8 cellular contexts compared by ENCODE assay signal in the genomic region with DNA sequence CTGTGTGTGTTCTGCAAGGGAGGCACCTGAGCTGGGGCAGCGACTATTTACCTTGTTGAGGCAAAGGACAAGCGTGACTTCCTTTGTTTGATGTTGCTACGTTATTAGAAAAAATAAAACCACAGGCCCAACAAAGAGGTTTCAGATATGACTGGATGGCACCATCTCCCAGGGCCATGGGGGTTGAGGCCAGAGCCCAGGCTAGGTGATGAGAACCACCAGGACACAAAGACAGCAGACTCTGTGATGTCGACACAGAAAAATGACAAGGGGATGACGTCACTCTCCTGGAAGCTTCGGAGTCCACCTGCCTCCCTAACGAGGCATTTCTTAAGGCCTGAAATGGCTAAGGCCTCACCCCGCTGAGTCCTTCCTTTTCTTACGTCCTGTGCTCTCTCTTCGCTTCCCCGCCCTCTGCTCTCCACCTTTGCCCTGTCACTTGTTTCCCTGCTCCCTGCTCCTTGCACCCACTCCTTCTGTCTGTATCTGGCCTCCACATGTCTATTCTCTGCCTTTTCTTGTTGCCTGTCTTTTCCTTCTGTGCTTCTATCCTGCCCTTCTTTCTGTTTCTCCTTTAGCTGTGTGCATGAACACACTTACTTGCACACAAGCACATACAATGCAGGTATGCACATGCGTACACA.
DNase-seq lines count a peak whose midpoint lies in the region; ATAC-seq and TF ChIP-seq lines count a peak whose summit lies in the region.

No MANE protein-coding gene starts in this region.

- in situ Hi-C loops in ACHN (cut with HindIII; ENCODE audit: low pct_ligation_motif_present, low pct_unique_long_range_greater_than_20kb, low sequenced_read_pairs), result no loop called here

- DNase-seq in ACHN (peak; percentile 12), MM.1S (peak; percentile 78), NCI-H1092 treated with DMSO at 0.1 percent for 48 hours (lab: John Stamatoyannopoulos, UW) (no peak), NCI-H446 treated with DMSO at 0.1 percent for 48 hours (lab: John Stamatoyannopoulos, UW) (no peak)
- peak; percentile 11 for DNase-seq in activated T-helper 1 cell treated with anti-CD3 and anti-CD28 coated beads, Interleukin-12 subunit alpha, Interleukin-12 subunit beta, Interleukin-2, Interleukin-4 antibody, amounts not matched to agents 30 ng/mL and 10 ng/mL and 1 ng/mL, durations not matched to agents 14 hours and 24 hours and 36 hours (ENCODE audit: low spot score)
- no peak for DNase-seq in natural killer cell treated with Interleukin-12 subunit alpha and Interleukin-12 subunit beta and Interleukin-15 and Interleukin-18, amount 100 ng/mL, for 72 hours (ENCODE audit: low spot score)

- peak overlapping the region; percentile 17; the same call in 1 of the 2 replicates for H2AFZ ChIP-seq in MM.1S (ENCODE audit: low read length)

- H3K9me3 ChIP-seq in MM.1S (replicated peaks; ENCODE audit: insufficient read depth, low read length), result no peaks in the 10 kb centered on the region

- H3K9me2 ChIP-seq in MM.1S (replicated peaks; ENCODE audit: insufficient read depth, low read length), result no peaks in the 10 kb centered on the region

- no peak for TF ChIP-seq CTCF in MM.1S (IDR thresholded peaks at IDR 0.05; ENCODE audit: low read length)

- ATAC-seq in GM18861 (IDR thresholded peaks at IDR 0.05; ENCODE audit: unreplicated experiment) (peak; percentile 36), HG03469 (IDR thresholded peaks at IDR 0.05; ENCODE audit: unreplicated experiment) (no peak)
- peak; percentile 73 to 80 for ATAC-seq in natural killer cell treated with Interleukin-12 subunit alpha and Interleukin-12 subunit beta and Interleukin-15 and Interleukin-18, amount 100 ng/mL, for 72 hours

- 0 out of 2 replicates have a peak overlapping the region, but pooled peaks have one; percentile 6 for H3K4me3 ChIP-seq in MM.1S (ENCODE audit: low read length)

- H3K4me2 ChIP-seq in MM.1S (ENCODE audit: low read depth, low read length), result peak overlapping the region; percentile 53

- peaks cover 24% of the 10 kb centered on the region for H3F3A ChIP-seq in MM.1S (ENCODE audit: insufficient read depth, low read length)

- peaks cover 2% of the 10 kb centered on the region for H3K36me3 Mint-ChIP-seq in activated T-helper 1 cell treated with anti-CD3 and anti-CD28 coated beads, Interleukin-12 subunit alpha, Interleukin-12 subunit beta, Interleukin-2, Interleukin-4 antibody, amounts not matched to agents 30 ng/mL and 10 ng/mL and 1 ng/mL, durations not matched to agents 14 hours and 24 hours and 36 hours (ENCODE audit: low read depth)
- H3K36me3 Mint-ChIP-seq in natural killer cell treated with Interleukin-12 subunit alpha and Interleukin-12 subunit beta and Interleukin-15 and Interleukin-18, amount 100 ng/mL, for 72 hours, result no peaks in the 10 kb centered on the region

- intact Hi-C loops in activated T-helper 1 cell treated with anti-CD3 and anti-CD28 coated beads, Interleukin-12 subunit alpha, Interleukin-12 subunit beta, Interleukin-2, Interleukin-4 antibody, amounts not matched to agents 30 ng/mL and 10 ng/mL and 1 ng/mL, durations not matched to agents 14 hours and 24 hours and 36 hours (cut with micrococcal nuclease), result loop anchor here (1.0 to 5.0 kb wide), 10 partner anchors 10 to 841 kb away; partner anchors contain the start of genes ADRB1, CCDC186, DCLRE1A and NHLRC2

- peaks cover 39% of the 10 kb centered on the region for H3K4me1 Mint-ChIP-seq in activated T-helper 1 cell treated with anti-CD3 and anti-CD28 coated beads, Interleukin-12 subunit alpha, Interleukin-12 subunit beta, Interleukin-2, Interleukin-4 antibody, amounts not matched to agents 30 ng/mL and 10 ng/mL and 1 ng/mL, durations not matched to agents 14 hours and 24 hours and 36 hours (ENCODE audit: low read depth)
- peaks cover 25 to 28% of the 10 kb centered on the region in 2 donors for H3K4me1 Mint-ChIP-seq in natural killer cell treated with Interleukin-12 subunit alpha and Interleukin-12 subunit beta and Interleukin-15 and Interleukin-18, amount 100 ng/mL, for 72 hours (ENCODE audit: low read depth in 2 of 2)

- H4K20me1 ChIP-seq in MM.1S (ENCODE audit: insufficient read depth, low read length), result no peaks in the 10 kb centered on the region

- H3K9me3 Mint-ChIP-seq in activated T-helper 1 cell treated with anti-CD3 and anti-CD28 coated beads, Interleukin-12 subunit alpha, Interleukin-12 subunit beta, Interleukin-2, Interleukin-4 antibody, amounts not matched to agents 30 ng/mL and 10 ng/mL and 1 ng/mL, durations not matched to agents 14 hours and 24 hours and 36 hours, result no peaks in the 10 kb centered on the region
- no peaks in the 10 kb centered on the region for H3K9me3 Mint-ChIP-seq in natural killer cell treated with Interleukin-12 subunit alpha and Interleukin-12 subunit beta and Interleukin-15 and Interleukin-18, amount 100 ng/mL, for 72 hours

- peaks cover 18% of the 10 kb centered on the region for H3K27me3 Mint-ChIP-seq in activated T-helper 1 cell treated with anti-CD3 and anti-CD28 coated beads, Interleukin-12 subunit alpha, Interleukin-12 subunit beta, Interleukin-2, Interleukin-4 antibody, amounts not matched to agents 30 ng/mL and 10 ng/mL and 1 ng/mL, durations not matched to agents 14 hours and 24 hours and 36 hours (ENCODE audit: insufficient read depth)
- peaks cover 0 to 3% of the 10 kb centered on the region in 2 donors for H3K27me3 Mint-ChIP-seq in natural killer cell treated with Interleukin-12 subunit alpha and Interleukin-12 subunit beta and Interleukin-15 and Interleukin-18, amount 100 ng/mL, for 72 hours

- H3K36me3 ChIP-seq in MM.1S (replicated peaks; ENCODE audit: insufficient read depth, low read length), result no peaks in the 10 kb centered on the region

- no peak overlapping the region for H3K9ac ChIP-seq in MM.1S (ENCODE audit: low read length)

- peak overlapping the region; percentile 77 for H3K27ac ChIP-seq in MM.1S (ENCODE audit: low read length)

- no peaks in the 10 kb centered on the region for H3K79me2 ChIP-seq in MM.1S (ENCODE audit: low read length)

- peak overlapping the region; percentile 15 for H3K4me3 Mint-ChIP-seq in activated T-helper 1 cell treated with anti-CD3 and anti-CD28 coated beads, Interleukin-12 subunit alpha, Interleukin-12 subunit beta, Interleukin-2, Interleukin-4 antibody, amounts not matched to agents 30 ng/mL and 10 ng/mL and 1 ng/mL, durations not matched to agents 14 hours and 24 hours and 36 hours
- peak overlapping the region; percentile 77 for H3K4me3 Mint-ChIP-seq in natural killer cell treated with Interleukin-12 subunit alpha and Interleukin-12 subunit beta and Interleukin-15 and Interleukin-18, amount 100 ng/mL, for 72 hours

- H3K27me3 ChIP-seq in MM.1S (replicated peaks; ENCODE audit: insufficient read depth, low read length), result no peaks in the 10 kb centered on the region

- peaks cover 40% of the 10 kb centered on the region for H3K4me1 ChIP-seq in MM.1S (ENCODE audit: low read length)

- H3K27ac Mint-ChIP-seq in activated T-helper 1 cell treated with anti-CD3 and anti-CD28 coated beads, Interleukin-12 subunit alpha, Interleukin-12 subunit beta, Interleukin-2, Interleukin-4 antibody, amounts not matched to agents 30 ng/mL and 10 ng/mL and 1 ng/mL, durations not matched to agents 14 hours and 24 hours and 36 hours, result peak overlapping the region; percentile 57
- peak overlapping the region; percentile 23 to 74 for H3K27ac Mint-ChIP-seq in natural killer cell treated with Interleukin-12 subunit alpha and Interleukin-12 subunit beta and Interleukin-15 and Interleukin-18, amount 100 ng/mL, for 72 hours

Comparison
In these comparisons a context has a peak if more than half of its experiments do, and no peak if none do; other contexts are left out.
1. DNase-seq: peak in ACHN (single experiment), MM.1S (single experiment) and activated T-helper 1 cell treated with anti-CD3 and anti-CD28 coated beads, Interleukin-12 subunit alpha, Interleukin-12 subunit beta, Interleukin-2, Interleukin-4 antibody, amounts not matched to agents 30 ng/mL and 10 ng/mL and 1 ng/mL, durations not matched to agents 14 hours and 24 hours and 36 hours (single experiment); none in natural killer cell treated with Interleukin-12 subunit alpha and Interleukin-12 subunit beta and Interleukin-15 and Interleukin-18, amount 100 ng/mL, for 72 hours (single experiment), NCI-H1092 treated with DMSO at 0.1 percent for 48 hours (single experiment) and NCI-H446 treated with DMSO at 0.1 percent for 48 hours (single experiment).